13 cellular contexts compared by ENCODE assay signal in the genomic region with DNA sequence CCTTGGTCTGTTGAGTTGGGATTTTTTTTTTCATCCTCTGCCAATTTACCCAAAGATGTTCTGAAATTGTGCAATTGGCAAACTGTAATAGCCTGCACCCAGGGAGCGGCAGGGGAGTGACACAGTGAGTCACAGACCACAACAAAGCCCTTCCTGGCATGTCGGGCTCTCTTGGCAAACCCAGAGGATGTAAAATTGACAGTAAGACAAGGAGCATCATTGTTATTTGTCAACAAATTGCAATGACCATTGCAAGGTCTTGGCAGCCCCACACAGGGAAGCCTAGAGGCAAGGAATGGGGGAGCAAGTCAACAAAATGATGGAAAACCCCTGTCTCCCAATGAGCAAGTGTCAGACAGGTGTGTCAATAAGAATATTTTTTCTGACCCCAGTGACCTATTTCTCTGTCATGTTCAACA.
A peak's percentile ranks its signal among the peaks of the same experiment; 100 is the strongest.
DNase-seq lines count a peak whose midpoint lies in the region; ATAC-seq and TF ChIP-seq lines count a peak whose summit lies in the region.
"Had no signal": no experiment of that assay in that cellular context is flagged by ENCODE, and none has a peak within 500 bp of the region (broad histone marks: within the 10 kb centered on the region; RNA-seq: fewer than 3 reads in every experiment).

No MANE protein-coding gene starts in this region.

- H3K4me1 ChIP-seq in esophagus squamous epithelium = peaks cover 0 to 22% (median 8%) of the 10 kb centered on the region in 3 donors
- H3K4me1 ChIP-seq: Peyer's patch had no signal

- H3K36me3 ChIP-seq in esophagus squamous epithelium = no peaks in the 10 kb centered on the region
- H3K36me3 ChIP-seq: Peyer's patch had no signal

- DNase-seq in EL = peak; percentile 55
- peak; percentile 79 for DNase-seq in NOMO-1 treated with DMSO at 0.1 percent for 48 hours (lab: John Stamatoyannopoulos, UW; ENCODE audit: unreplicated experiment)
- no peak for DNase-seq in esophagus squamous epithelium (lab: John Stamatoyannopoulos, UW)
- peak; percentile 41 for DNase-seq in putamen (ENCODE audit: low spot score)
- DNase-seq in cortex of kidney (lab: John Stamatoyannopoulos, UW) = no peak
- DNase-seq in NCI-H345 (lab: John Stamatoyannopoulos, UW) = no peak
- DNase-seq in NCI-H526 treated with DMSO at 0.1 percent for 48 hours (lab: John Stamatoyannopoulos, UW) = no peak
- DNase-seq: activated B cell treated with CpG ODN at 0.5 μM for 24 hours, DMS 273 treated with DMSO at 0.1 percent for 48 hours, NCI-H1105 treated with DMSO at 0.1 percent for 48 hours, right cardiac atrium had no signal

- no peak overlapping the region for H3K4me3 ChIP-seq in esophagus squamous epithelium
- H3K4me3 ChIP-seq: Peyer's patch had no signal

- TF ChIP-seq CTCF in esophagus squamous epithelium (IDR thresholded peaks at IDR 0.05) = peak in 1 of 6 experiments; percentile 4

- intact Hi-C loops in esophagus squamous epithelium (cut with DNase I) = no loop called here

- no peaks in the 10 kb centered on the region for H3K9me3 ChIP-seq in esophagus squamous epithelium
- H3K9me3 ChIP-seq: Peyer's patch had no signal

- no peak for TF ChIP-seq POLR2A in esophagus squamous epithelium (IDR thresholded peaks at IDR 0.05)

- H3K27ac ChIP-seq in esophagus squamous epithelium = peak overlapping the region; percentile 51 to 82 (median 71)
- H3K27ac ChIP-seq: Peyer's patch had no signal

- 14% methylated on average over 1 to 2 of the region's 2 CpGs for WGBS in esophagus squamous epithelium, 2 donors

- H3K27me3 ChIP-seq in esophagus squamous epithelium = no peaks in the 10 kb centered on the region
- H3K27me3 ChIP-seq: Peyer's patch had no signal

- ATAC-seq in HG02759 (IDR thresholded peaks at IDR 0.05; ENCODE audit: unreplicated experiment) = no peak
- ATAC-seq: right cardiac atrium had no signal

Comparison
In these comparisons a context has a peak if more than half of its experiments do, and no peak if none do; other contexts are left out.
1. DNase-seq: peak in EL (single experiment), NOMO-1 treated with DMSO at 0.1 percent for 48 hours (single experiment) and putamen (single experiment); none in esophagus squamous epithelium (single experiment), cortex of kidney (single experiment), NCI-H345 (single experiment) and NCI-H526 treated with DMSO at 0.1 percent for 48 hours (single experiment).